10 cellular contexts compared by ENCODE assay signal in genomic region chr18:47397671-47398319, GRCh38.
DNase-seq lines count a peak whose midpoint lies in the region; ATAC-seq and TF ChIP-seq lines count a peak whose summit lies in the region.
"Had no signal": no experiment of that assay in that cellular context is flagged by ENCODE, and none has a peak within 500 bp of the region (broad histone marks: within the 10 kb centered on the region; RNA-seq: fewer than 3 reads in every experiment).

No MANE protein-coding gene starts in this region.

- H3K9me3 Mint-ChIP-seq in endodermal cell = no peaks in the 10 kb centered on the region

- H3K36me3 Mint-ChIP-seq in endodermal cell (ENCODE audit: low read depth) = no peaks in the 10 kb centered on the region

- no peak for ATAC-seq in heart left ventricle
- ATAC-seq: left lobe of liver had no signal

- TF ChIP-seq POLR2A in testis (IDR thresholded peaks at IDR 0.05) = no peak
- no peak for TF ChIP-seq POLR2A in heart left ventricle (IDR thresholded peaks at IDR 0.05)

- no peaks in the 10 kb centered on the region for H3K4me1 Mint-ChIP-seq in endodermal cell

- H3K4me3 ChIP-seq in endodermal cell (ENCODE audit: low read length) (no peak overlapping the region), testis (no peak overlapping the region), heart left ventricle (no peak overlapping the region)

- H3K27me3 ChIP-seq in endodermal cell (ENCODE audit: control insufficient read depth, insufficient read depth, low read length, poor library complexity, severe bottlenecking) = no peaks in the 10 kb centered on the region
- no peaks in the 10 kb centered on the region for H3K27me3 ChIP-seq in testis
- H3K27me3 ChIP-seq in heart left ventricle = peaks cover 0 to 10% (median 0%) of the 10 kb centered on the region in 9 donors

- no peak overlapping the region for H3K27ac ChIP-seq in endodermal cell (ENCODE audit: low read depth, low read length)
- no peak overlapping the region for H3K27ac ChIP-seq in testis
- H3K27ac ChIP-seq in heart left ventricle = no peak overlapping the region

- H3K4me3 Mint-ChIP-seq in endodermal cell = no peak overlapping the region

- TF ChIP-seq CTCF in endodermal cell (conservative IDR thresholded peaks at IDR 0.05) = peak; percentile 93
- TF ChIP-seq CTCF in testis (IDR thresholded peaks at IDR 0.05) = peak in 1 of 3 experiments; percentile 38
- TF ChIP-seq CTCF in heart left ventricle (IDR thresholded peaks at IDR 0.05) = peak in 2 of 12 donors; percentile 6 to 22

- H3K9me3 ChIP-seq in endodermal cell (ENCODE audit: control insufficient read depth, low read length) = no peaks in the 10 kb centered on the region
- H3K9me3 ChIP-seq in testis = no peaks in the 10 kb centered on the region
- H3K9me3 ChIP-seq in heart left ventricle = peaks cover 0 to 6% (median 0%) of the 10 kb centered on the region in 12 donors

- H3K4me1 ChIP-seq in endodermal cell (ENCODE audit: control insufficient read depth, insufficient read depth, low read length) = no peaks in the 10 kb centered on the region
- H3K4me1 ChIP-seq in testis = no peaks in the 10 kb centered on the region
- H3K4me1 ChIP-seq in heart left ventricle = no peaks in the 10 kb centered on the region

- H3K9ac ChIP-seq in endodermal cell (ENCODE audit: extremely low read depth, low read length, poor library complexity, severe bottlenecking) = no peak overlapping the region

- H3K36me3 ChIP-seq in endodermal cell (ENCODE audit: control insufficient read depth, insufficient read depth, low read length) (no peaks in the 10 kb centered on the region), testis (ENCODE audit: low read depth, missing control alignments) (no peaks in the 10 kb centered on the region), heart left ventricle (no peaks in the 10 kb centered on the region)

- intact Hi-C loops in testis (cut with DNase I; ENCODE audit: low total_unique reads) = no loop called here
- intact Hi-C loops in heart left ventricle (cut with DNase I) = no loop called here

- peak; percentile 23 for DNase-seq in stimulated activated CD4-positive, alpha-beta T cell treated with anti-CD3 and anti-CD28 coated beads, Interleukin-15, amount 100 ng/mL, for 24 hours
- DNase-seq in stimulated activated CD4-positive, alpha-beta T cell treated with anti-CD3 and anti-CD28 coated beads, Interleukin-4, amount 100 ng/mL, for 1 hour = no peak
- peak; percentile 26 to 27 for DNase-seq in NCI-H526 (lab: John Stamatoyannopoulos, UW)
- DNase-seq in endodermal cell = peak; percentile 84
- DNase-seq in testis = peak; percentile 34
- no peak for DNase-seq in NCI-H2029 (lab: John Stamatoyannopoulos, UW)
- no peak for DNase-seq in activated gamma-delta T cell (lab: John Stamatoyannopoulos, UW)
- no peak for DNase-seq in heart left ventricle
- DNase-seq: T-helper 9 cell had no signal

- no peak overlapping the region for H3K27ac Mint-ChIP-seq in endodermal cell

- H3K27me3 Mint-ChIP-seq in endodermal cell (ENCODE audit: insufficient read depth) = peaks cover 13% of the 10 kb centered on the region

- 35 to 46% methylated on average over 7 to 8 of the region's 9 CpGs for WGBS in endodermal cell (ENCODE audit: insufficient coverage in 1 of 2, insufficient read length in 1 of 2), 2 experiments
- 33 to 38% methylated on average over 9 of the region's 9 CpGs for WGBS in testis, 2 donors
- 26 to 31% (median 30%) methylated on average over 9 of the region's 9 CpGs for WGBS in heart left ventricle, 4 donors

Comparison
In these comparisons a context has a peak if more than half of its experiments do, and no peak if none do; other contexts are left out.
1. DNase-seq: peak in stimulated activated CD4-positive, alpha-beta T cell treated with anti-CD3 and anti-CD28 coated beads, Interleukin-15, amount 100 ng/mL, for 24 hours (single experiment), NCI-H526 (2 of 2), endodermal cell (single experiment) and testis (single experiment); none in stimulated activated CD4-positive, alpha-beta T cell treated with anti-CD3 and anti-CD28 coated beads, Interleukin-4, amount 100 ng/mL, for 1 hour (single experiment), NCI-H2029 (single experiment), activated gamma-delta T cell (single experiment) and heart left ventricle (0 of 5).